Comparison of ENCODE assay signal across 9 cellular contexts in genomic region chr9:89428901-89429890, GRCh38.
DNase-seq lines count a peak whose midpoint lies in the region; ATAC-seq lines count a peak whose summit lies in the region.
"Had no signal": no experiment of that assay in that cellular context is flagged by ENCODE, and none has a peak within 500 bp of the region (broad histone marks: within the 10 kb centered on the region; RNA-seq: fewer than 3 reads in every experiment).

No MANE protein-coding gene starts in this region.

- ATAC-seq in HG03025 (IDR thresholded peaks at IDR 0.05; ENCODE audit: low FRiP score, unreplicated experiment): no peak
- ATAC-seq: left lung had no signal

- peak overlapping the region; percentile 92 for H3K27ac ChIP-seq in substantia nigra (ENCODE audit: low read depth, low read length, poor library complexity, severe bottlenecking)
- H3K27ac ChIP-seq: left lung had no signal

- DNase-seq in activated CD4-positive, alpha-beta T cell treated with anti-CD3 and anti-CD28 coated beads for 1 hour: peak; percentile 42
- no peak for DNase-seq in activated CD4-positive, alpha-beta T cell treated with anti-CD3 and anti-CD28 coated beads, Interleukin-2, amount 50 U/mL, for 48 hours
- peak; percentile 61 to 64 for DNase-seq in activated CD4-positive, alpha-beta T cell treated with anti-CD3 and anti-CD28 coated beads, Interleukin-2, amount 50 U/mL, for 4 hours
- DNase-seq in germinal center (ENCODE audit: low spot score) (peak; percentile 73), substantia nigra (lab: John Stamatoyannopoulos, UW) (peak in 1 of 49 donors; percentile 26), hippocampal formation (lab: John Stamatoyannopoulos, UW) (no peak), NCI-H1417 treated with DMSO at 0.1 percent for 48 hours (lab: John Stamatoyannopoulos, UW) (no peak)
- DNase-seq: left lung had no signal

Comparison
In these comparisons a context has a peak if more than half of its experiments do, and no peak if none do; other contexts are left out.
1. DNase-seq: peak in activated CD4-positive, alpha-beta T cell treated with anti-CD3 and anti-CD28 coated beads for 1 hour (single experiment), activated CD4-positive, alpha-beta T cell treated with anti-CD3 and anti-CD28 coated beads, Interleukin-2, amount 50 U/mL, for 4 hours (2 of 2) and germinal center (single experiment); none in activated CD4-positive, alpha-beta T cell treated with anti-CD3 and anti-CD28 coated beads, Interleukin-2, amount 50 U/mL, for 48 hours (0 of 2), hippocampal formation (0 of 2) and NCI-H1417 treated with DMSO at 0.1 percent for 48 hours (single experiment).